In the genomic region with DNA sequence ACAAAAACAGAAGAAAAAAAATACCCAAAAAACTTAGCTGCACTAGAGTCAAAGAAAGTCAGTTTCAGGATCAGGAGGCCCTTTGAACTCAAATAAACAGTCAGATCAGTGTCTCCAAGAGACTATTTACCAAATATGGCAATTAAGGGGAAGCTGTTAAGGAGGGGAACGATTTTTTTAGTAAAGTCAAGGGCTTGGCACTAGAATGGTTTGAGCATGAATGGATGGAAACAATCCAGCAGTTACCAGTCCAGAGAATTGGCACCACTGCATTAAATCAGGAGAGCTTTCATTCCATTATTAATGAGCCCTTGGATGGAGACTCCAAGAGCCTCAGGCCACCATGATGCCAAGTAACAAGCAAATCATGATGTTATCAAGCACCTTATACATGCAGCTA, we compare ENCODE assay signal across 14 cellular contexts. TPM values are rescaled to one million over a fixed set of nuclear protein-coding genes. Genes with fewer than 3 reads are reported as not detected.
DNase-seq lines count a peak whose midpoint lies in the region; TF ChIP-seq lines count a peak whose summit lies in the region.
"Had no signal": no experiment of that assay in that cellular context is flagged by ENCODE, and none has a peak within 500 bp of the region (broad histone marks: within the 10 kb centered on the region; RNA-seq: fewer than 3 reads in every experiment).

No MANE protein-coding gene starts in this region.

- H3K36me3 Mint-ChIP-seq in HFFc6 (ENCODE audit: low read depth) = peaks cover 33% of the 10 kb centered on the region

- H3K36me3 ChIP-seq in A673 (ENCODE audit: insufficient read depth, low read length, poor library complexity, severe bottlenecking) (peaks cover 33% of the 10 kb centered on the region), left ventricle myocardium inferior (peaks cover 28% of the 10 kb centered on the region), PC-9 (ENCODE audit: low read depth) (peaks cover 26% of the 10 kb centered on the region)

- no peak overlapping the region for H3K4me3 ChIP-seq in A673 (ENCODE audit: low read depth, low read length, poor library complexity, severe bottlenecking)
- no peak overlapping the region for H3K4me3 ChIP-seq in left ventricle myocardium inferior
- no peak overlapping the region for H3K4me3 ChIP-seq in PC-9

- peak overlapping the region; percentile 49 for H3K27ac Mint-ChIP-seq in HFFc6

- intact Hi-C loops in A673 (cut with micrococcal nuclease; ENCODE audit: unreplicated experiment) = no loop called here
- intact Hi-C loops in left ventricle myocardium inferior (cut with micrococcal nuclease) = loop anchor here (10.0 kb wide), 1 partner anchor 143 kb away; no protein-coding TSS in a partner anchor
- intact Hi-C loops in PC-9 (cut with micrococcal nuclease; ENCODE audit: unreplicated experiment) = no loop called here

- TF ChIP-seq CTCF in A673 (conservative IDR thresholded peaks at IDR 0.05; ENCODE audit: low read depth, low read length) = no peak
- TF ChIP-seq CTCF in HFFc6 (IDR thresholded peaks at IDR 0.05) = no peak
- TF ChIP-seq CTCF in left ventricle myocardium inferior (IDR thresholded peaks at IDR 0.05; ENCODE audit: borderline replicate concordance) = no peak
- no peak for TF ChIP-seq CTCF in PC-9 (conservative IDR thresholded peaks at IDR 0.05)

- H3K9me2 ChIP-seq in PC-9 (ENCODE audit: insufficient read depth) = no peaks in the 10 kb centered on the region

- H3F3A ChIP-seq in PC-9 (ENCODE audit: insufficient read depth, low read depth) = peaks cover 11% of the 10 kb centered on the region

- no peaks in the 10 kb centered on the region for H3K9me3 ChIP-seq in A673 (ENCODE audit: low read depth, low read length, poor library complexity, severe bottlenecking)
- H3K9me3 ChIP-seq in left ventricle myocardium inferior (replicated peaks) = no peaks in the 10 kb centered on the region
- no peaks in the 10 kb centered on the region for H3K9me3 ChIP-seq in PC-9 (ENCODE audit: insufficient read depth, low read depth)

- H3K27me3 Mint-ChIP-seq in HFFc6 (ENCODE audit: insufficient read depth) = no peaks in the 10 kb centered on the region; the same call in 1 of the 2 replicates

- peaks cover 45% of the 10 kb centered on the region for H3K4me1 Mint-ChIP-seq in HFFc6 (ENCODE audit: low read depth)

- CTCF ChIA-PET in A673 (lab: Charles Lee) = no interaction called here
- CTCF ChIA-PET in PC-9 (lab: Charles Lee) = interaction anchor here (0.6 to 0.8 kb wide), 3 partner anchors 28 to 982 kb away, joined by 5 to 21 read pairs (median 7); no protein-coding TSS in a partner anchor

- no peaks in the 10 kb centered on the region for H3K9me3 Mint-ChIP-seq in HFFc6

- BruUV-seq in A673 (replicated peaks; lab: Mats Ljungman, UMichigan) (no TSS peak), PC-9 (replicated peaks; lab: Mats Ljungman, UMichigan) (no TSS peak)

- H3K79me2 ChIP-seq in PC-9 (ENCODE audit: low read depth) = peaks cover 50% of the 10 kb centered on the region

- H3K27me3 ChIP-seq in A673 (replicated peaks; ENCODE audit: insufficient read depth, low read depth, low read length, poor library complexity) (no peaks in the 10 kb centered on the region), left ventricle myocardium inferior (ENCODE audit: low read depth) (no peaks in the 10 kb centered on the region), PC-9 (ENCODE audit: insufficient read depth, low read depth) (no peaks in the 10 kb centered on the region)

- H2AFZ ChIP-seq in PC-9 = no peak overlapping the region

- POLR2A ChIA-PET in A673 (lab: Charles Lee; ENCODE audit: low non-redundant PET) = no interaction called here
- POLR2A ChIA-PET in PC-9 (lab: Charles Lee; ENCODE audit: unreplicated experiment) = interaction anchor here (0.6 kb wide), 1 partner anchor 20 kb away, joined by 3 read pairs; no protein-coding TSS in a partner anchor

- H4K20me1 ChIP-seq in PC-9 (ENCODE audit: insufficient read depth) = peaks cover 23% of the 10 kb centered on the region

- H3K4me1 ChIP-seq in A673 (ENCODE audit: insufficient read depth, low read length, poor library complexity, severe bottlenecking) = no peaks in the 10 kb centered on the region
- peaks cover 57% of the 10 kb centered on the region for H3K4me1 ChIP-seq in left ventricle myocardium inferior
- no peaks in the 10 kb centered on the region for H3K4me1 ChIP-seq in PC-9 (replicated peaks; ENCODE audit: insufficient read depth)

- H3K4me3 Mint-ChIP-seq in HFFc6 = no peak overlapping the region

- H3K27ac ChIP-seq in A673 (ENCODE audit: low read depth, low read length, poor library complexity, severe bottlenecking) = peak overlapping the region; percentile 7
- peak overlapping the region; percentile 9 for H3K27ac ChIP-seq in left ventricle myocardium inferior (replicated peaks)
- H3K27ac ChIP-seq in PC-9 = no peak overlapping the region
- H3K27ac ChIP-seq: WERI-Rb-1 had no signal

- H3K4me2 ChIP-seq in PC-9 = no peak overlapping the region

- DNase-seq in A673 (ENCODE audit: low spot score) (no peak), HFFc6 (no peak), NOMO-1 treated with DMSO at 0.1 percent for 48 hours (lab: John Stamatoyannopoulos, UW; ENCODE audit: unreplicated experiment) (peak; percentile 60), left ventricle myocardium inferior (no peak), PC-9 (no peak), HuH-7 (ENCODE audit: low spot score) (no peak), T-helper 9 cell (no peak)
- no peak for DNase-seq in activated CD4-positive, CD25-positive, alpha-beta regulatory T cell (lab: John Stamatoyannopoulos, UW)
- DNase-seq: DMS53; NCI-H510A treated with DMSO at 0.1 percent for 48 hours; SIG-M5; stimulated activated CD4-positive, alpha-beta T cell treated with anti-CD3 and anti-CD28 coated beads, Interleukin-4, amount 100 ng/mL, for 24 hours; stimulated activated naive CD4-positive, alpha-beta T cell; WERI-Rb-1 had no signal

RNA-seq across cellular contexts. Expression of gene TRAPPC3, which starts 7.2 kb away (rescaled TPM):
- total RNA-seq in A673 (2021) (86.5 and 86.6 TPM in 2 replicates), left ventricle myocardium inferior (54.6 TPM), PC-9 (2021) (112 and 116 TPM in 2 replicates)
- total RNA-seq in HFFc6 (2021; fragmentation: NEBNext Ultra II Directional; extraction: Animal tissue kit (Norgen Biotek cat#: 25700)) = 10 to 100 TPM; 76.6 to 93.4 (median 78.6) TPM

RNA-seq across cellular contexts. Expression of gene MAP7D1, which starts 13.8 kb away (rescaled TPM):
- 192 and 206 TPM in 2 replicates for total RNA-seq in A673 (2021)
- total RNA-seq in HFFc6 (2021; fragmentation: NEBNext Ultra II Directional; extraction: Animal tissue kit (Norgen Biotek cat#: 25700)) = 100 to 1,000 TPM; 202 to 234 (median 210) TPM
- 363 TPM for total RNA-seq in left ventricle myocardium inferior
- 150 and 173 TPM in 2 replicates for total RNA-seq in PC-9 (2021)

RNA-seq across cellular contexts. Expression of gene COL8A2, which starts 17.1 kb away (rescaled TPM):
- total RNA-seq in A673 (2021) (0.22 and 0.24 TPM in 2 replicates), left ventricle myocardium inferior (1.2 TPM), PC-9 (2021) (0.20 and 0.28 TPM in 2 replicates)
- total RNA-seq in HFFc6 (2021; fragmentation: NEBNext Ultra II Directional; extraction: Animal tissue kit (Norgen Biotek cat#: 25700)) = 1 to 10 TPM; 1.9 to 6.4 (median 2.4) TPM

RNA-seq across cellular contexts. Expression of gene ADPRS, which starts 53.4 kb away (rescaled TPM):
- total RNA-seq in A673 (2021) (34.2 and 37.2 TPM in 2 replicates), left ventricle myocardium inferior (17.8 TPM), PC-9 (2021) (30.0 and 43.1 TPM in 2 replicates)
- 10 to 100 TPM; 24.4 to 30.9 (median 27.0) TPM for total RNA-seq in HFFc6 (2021; fragmentation: NEBNext Ultra II Directional; extraction: Animal tissue kit (Norgen Biotek cat#: 25700))

RNA-seq across cellular contexts. Expression of gene TEKT2, which starts 58.2 kb away (rescaled TPM):
- total RNA-seq in A673 (2021) = 2.8 and 4.6 TPM in 2 replicates
- total RNA-seq in HFFc6 (2021; fragmentation: NEBNext Ultra II Directional; extraction: Animal tissue kit (Norgen Biotek cat#: 25700)) = not detected
- not detected for total RNA-seq in left ventricle myocardium inferior
- 1.1 TPM in 1 of 2 replicates, not detected in the other for total RNA-seq in PC-9 (2021)
